22 cellular contexts compared by ENCODE assay signal in the genomic region with DNA sequence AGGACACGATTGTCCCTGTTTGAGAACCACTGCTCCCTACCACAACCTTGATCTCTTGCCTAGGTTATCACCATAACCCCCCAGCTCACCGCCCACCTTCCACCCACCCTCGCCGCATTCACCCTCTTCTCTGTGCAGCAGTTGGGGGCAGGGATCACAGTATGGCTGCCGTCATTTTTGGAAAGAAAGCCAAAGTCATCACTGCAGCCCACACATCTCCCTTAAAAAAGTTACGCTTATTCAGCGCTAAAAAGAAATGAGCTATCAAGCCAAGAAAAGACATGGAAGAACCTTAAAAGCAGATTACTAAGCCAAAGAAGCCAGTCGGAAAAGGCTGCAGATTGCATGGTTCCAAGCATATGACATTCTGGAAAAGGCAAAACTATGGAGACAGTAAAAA. TPM values are rescaled to one million over a fixed set of nuclear protein-coding genes. Genes with fewer than 3 reads are reported as not detected.
"Had no signal": no experiment of that assay in that cellular context is flagged by ENCODE, and none has a peak within 500 bp of the region (broad histone marks: within the 10 kb centered on the region; RNA-seq: fewer than 3 reads in every experiment).

No MANE protein-coding gene starts in this region.

- ATAC-seq: foreskin keratinocyte; left lobe of liver; natural killer cell; stimulated activated memory B cell treated with anti-CD40 and anti-IgM and Interleukin-4, amounts not matched to agents 10 μg/mL and 1 μg/mL and 100 μg/mL, for 72 hours; stimulated activated naive CD8-positive, alpha-beta T cell treated with anti-CD3 and anti-CD28 coated beads, Interleukin-15, Interleukin-2, amounts not matched to agents 100 U/mL and 50 U/mL, for 24 hours had no signal

- H3K4me1 ChIP-seq: esophagus muscularis mucosa, foreskin keratinocyte, neural progenitor cell, parathyroid adenoma, right atrium auricular region, sigmoid colon, transverse colon, vagina had no signal

- H3K27ac Mint-ChIP-seq: endodermal cell; memory B cell; natural killer cell; neural progenitor cell; progenitor cell of endocrine pancreas; stimulated activated memory B cell treated with anti-CD40 and anti-IgM and Interleukin-4, amounts not matched to agents 10 μg/mL and 1 μg/mL and 100 μg/mL, for 72 hours had no signal

- H3K4me1 Mint-ChIP-seq: neural progenitor cell had no signal

- H3K36me3 ChIP-seq: neural progenitor cell had no signal

- H3K27me3 Mint-ChIP-seq: memory B cell; progenitor cell of endocrine pancreas; stimulated activated memory B cell treated with anti-CD40 and anti-IgM and Interleukin-4, amounts not matched to agents 10 μg/mL and 1 μg/mL and 100 μg/mL, for 72 hours had no signal

- DNase-seq: effector CD8-positive, alpha-beta T cell; endodermal cell; kidney; natural killer cell; sigmoid colon; stimulated activated CD4-positive, alpha-beta T cell treated with anti-CD3 and anti-CD28 coated beads, Interleukin-4, amount 100 ng/mL, for 4 hours; stimulated activated naive CD8-positive, alpha-beta T cell treated with anti-CD3 and anti-CD28 coated beads, Interleukin-15, Interleukin-2, amounts not matched to agents 100 U/mL and 50 U/mL, for 24 hours; substantia nigra; transverse colon had no signal

- H3K9me3 ChIP-seq: esophagus muscularis mucosa, right atrium auricular region, sigmoid colon, transverse colon, vagina had no signal

- H3K4me3 ChIP-seq: esophagus muscularis mucosa, lung, neural progenitor cell, right atrium auricular region, sigmoid colon, transverse colon, vagina had no signal

- H3K4me3 Mint-ChIP-seq: endodermal cell; memory B cell; natural killer cell; neural progenitor cell; stimulated activated memory B cell treated with anti-CD40 and anti-IgM and Interleukin-4, amounts not matched to agents 10 μg/mL and 1 μg/mL and 100 μg/mL, for 72 hours had no signal

- H3K27ac ChIP-seq: epithelial cell of prostate, esophagus muscularis mucosa, foreskin keratinocyte, neural progenitor cell, parathyroid adenoma, right atrium auricular region, sigmoid colon, transverse colon, vagina had no signal

- H3K27me3 ChIP-seq: esophagus muscularis mucosa, foreskin keratinocyte, neural progenitor cell, right atrium auricular region, sigmoid colon, transverse colon, vagina had no signal

RNA-seq across cellular contexts. Expression of gene TMEM150B, which starts 55.8 kb away (rescaled TPM):
- total RNA-seq: fibroblast of lung, foreskin keratinocyte, progenitor cell of endocrine pancreas, vagina had no signal
